ENCODE assay signal across 1 cellular context in the genomic region with DNA sequence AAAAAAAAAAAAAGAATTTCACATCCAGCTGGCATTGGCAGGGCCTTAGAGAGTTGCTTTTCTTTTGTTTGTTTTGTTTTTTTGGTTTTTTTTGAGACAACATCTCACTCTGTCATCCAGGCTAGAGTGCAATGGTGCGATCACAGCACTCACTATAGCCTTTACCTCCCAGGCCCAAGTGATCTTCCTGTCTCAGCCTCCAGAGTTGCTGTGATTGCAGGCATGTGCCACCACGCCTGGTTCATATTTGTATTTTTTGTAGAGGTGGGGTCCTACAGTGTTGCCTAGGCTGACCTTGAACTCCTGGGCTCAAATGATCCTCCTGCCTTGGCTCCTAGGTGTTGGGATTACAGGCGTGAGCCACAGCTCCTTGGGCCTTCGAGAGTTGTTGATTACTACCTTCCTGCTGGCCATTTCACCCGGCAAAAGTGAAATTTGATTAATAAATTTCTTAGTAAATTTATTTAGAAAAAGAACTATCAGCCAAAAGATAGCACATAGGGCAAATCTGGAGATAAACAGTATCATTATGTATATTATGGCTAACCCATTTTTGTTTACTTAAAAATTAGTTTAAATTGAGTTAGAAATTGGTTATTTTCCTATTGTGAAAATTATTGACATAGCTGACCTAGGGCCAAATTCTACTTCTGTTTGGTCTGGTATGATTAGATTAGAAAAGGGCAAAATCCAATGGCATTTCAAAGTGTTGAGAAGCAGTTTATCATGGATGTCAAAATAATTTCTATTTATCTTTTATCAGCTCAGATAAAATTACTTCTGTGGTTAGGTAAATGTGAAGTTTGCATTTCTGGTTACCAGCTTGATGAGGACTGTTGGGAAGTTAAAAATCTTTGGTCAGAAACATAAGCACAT.
A peak's percentile ranks its signal among the peaks of the same experiment; 100 is the strongest.
TF ChIP-seq lines count a peak whose summit lies in the region.

No MANE protein-coding gene starts in this region.

TF ChIP-seq in HepG2, 621 proteins besides CTCF, POLR2A, EP300 and RAD21 (continued from another document):
- TF ChIP-seq, protein P1, sequence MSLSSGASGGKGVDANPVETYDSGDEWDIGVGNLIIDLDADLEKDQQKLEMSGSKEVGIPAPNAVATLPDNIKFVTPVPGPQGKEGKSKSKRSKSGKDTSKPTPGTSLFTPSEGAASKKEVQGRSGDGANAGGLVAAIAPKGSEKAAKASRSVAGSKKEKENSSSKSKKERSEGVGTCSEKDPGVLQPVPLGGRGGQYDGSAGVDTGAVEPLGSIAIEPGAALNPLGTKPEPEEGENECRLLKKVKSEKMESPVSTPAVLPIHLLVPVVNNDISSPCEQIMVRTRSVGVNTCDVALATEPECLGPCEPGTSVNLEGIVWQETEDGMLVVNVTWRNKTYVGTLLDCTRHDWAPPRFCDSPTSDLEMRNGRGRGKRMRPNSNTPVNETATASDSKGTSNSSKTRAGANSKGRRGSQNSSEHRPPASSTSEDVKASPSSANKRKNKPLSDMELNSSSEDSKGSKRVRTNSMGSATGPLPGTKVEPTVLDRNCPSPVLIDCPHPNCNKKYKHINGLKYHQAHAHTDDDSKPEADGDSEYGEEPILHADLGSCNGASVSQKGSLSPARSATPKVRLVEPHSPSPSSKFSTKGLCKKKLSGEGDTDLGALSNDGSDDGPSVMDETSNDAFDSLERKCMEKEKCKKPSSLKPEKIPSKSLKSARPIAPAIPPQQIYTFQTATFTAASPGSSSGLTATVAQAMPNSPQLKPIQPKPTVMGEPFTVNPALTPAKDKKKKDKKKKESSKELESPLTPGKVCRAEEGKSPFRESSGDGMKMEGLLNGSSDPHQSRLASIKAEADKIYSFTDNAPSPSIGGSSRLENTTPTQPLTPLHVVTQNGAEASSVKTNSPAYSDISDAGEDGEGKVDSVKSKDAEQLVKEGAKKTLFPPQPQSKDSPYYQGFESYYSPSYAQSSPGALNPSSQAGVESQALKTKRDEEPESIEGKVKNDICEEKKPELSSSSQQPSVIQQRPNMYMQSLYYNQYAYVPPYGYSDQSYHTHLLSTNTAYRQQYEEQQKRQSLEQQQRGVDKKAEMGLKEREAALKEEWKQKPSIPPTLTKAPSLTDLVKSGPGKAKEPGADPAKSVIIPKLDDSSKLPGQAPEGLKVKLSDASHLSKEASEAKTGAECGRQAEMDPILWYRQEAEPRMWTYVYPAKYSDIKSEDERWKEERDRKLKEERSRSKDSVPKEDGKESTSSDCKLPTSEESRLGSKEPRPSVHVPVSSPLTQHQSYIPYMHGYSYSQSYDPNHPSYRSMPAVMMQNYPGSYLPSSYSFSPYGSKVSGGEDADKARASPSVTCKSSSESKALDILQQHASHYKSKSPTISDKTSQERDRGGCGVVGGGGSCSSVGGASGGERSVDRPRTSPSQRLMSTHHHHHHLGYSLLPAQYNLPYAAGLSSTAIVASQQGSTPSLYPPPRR (CRISPR knock-in tag; IDR thresholded peaks at IDR 0.05; ENCODE audit: borderline replicate concordance): no peak; the same call in 1 of the 2 replicates
- TF ChIP-seq SNAI1 (CRISPR knock-in tag; IDR thresholded peaks at IDR 0.05; ENCODE audit: borderline replicate concordance) (no peak), SP4 (CRISPR knock-in tag; IDR thresholded peaks at IDR 0.05) (0 out of 2 replicates have a peak, but pooled peaks have one; percentile 26), ARNT2 (CRISPR knock-in tag; IDR thresholded peaks at IDR 0.05; ENCODE audit: low read depth) (no peak), SAP130 (CRISPR knock-in tag; IDR thresholded peaks at IDR 0.05; ENCODE audit: low read depth) (no peak)
- TF ChIP-seq, protein P2, sequence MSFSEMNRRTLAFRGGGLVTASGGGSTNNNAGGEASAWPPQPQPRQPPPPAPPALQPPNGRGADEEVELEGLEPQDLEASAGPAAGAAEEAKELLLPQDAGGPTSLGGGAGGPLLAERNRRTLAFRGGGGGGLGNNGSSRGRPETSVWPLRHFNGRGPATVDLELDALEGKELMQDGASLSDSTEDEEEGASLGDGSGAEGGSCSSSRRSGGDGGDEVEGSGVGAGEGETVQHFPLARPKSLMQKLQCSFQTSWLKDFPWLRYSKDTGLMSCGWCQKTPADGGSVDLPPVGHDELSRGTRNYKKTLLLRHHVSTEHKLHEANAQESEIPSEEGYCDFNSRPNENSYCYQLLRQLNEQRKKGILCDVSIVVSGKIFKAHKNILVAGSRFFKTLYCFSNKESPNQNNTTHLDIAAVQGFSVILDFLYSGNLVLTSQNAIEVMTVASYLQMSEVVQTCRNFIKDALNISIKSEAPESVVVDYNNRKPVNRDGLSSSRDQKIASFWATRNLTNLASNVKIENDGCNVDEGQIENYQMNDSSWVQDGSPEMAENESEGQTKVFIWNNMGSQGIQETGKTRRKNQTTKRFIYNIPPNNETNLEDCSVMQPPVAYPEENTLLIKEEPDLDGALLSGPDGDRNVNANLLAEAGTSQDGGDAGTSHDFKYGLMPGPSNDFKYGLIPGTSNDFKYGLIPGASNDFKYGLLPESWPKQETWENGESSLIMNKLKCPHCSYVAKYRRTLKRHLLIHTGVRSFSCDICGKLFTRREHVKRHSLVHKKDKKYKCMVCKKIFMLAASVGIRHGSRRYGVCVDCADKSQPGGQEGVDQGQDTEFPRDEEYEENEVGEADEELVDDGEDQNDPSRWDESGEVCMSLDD (CRISPR knock-in tag; IDR thresholded peaks at IDR 0.05; ENCODE audit: borderline replicate concordance): no peak
- TF ChIP-seq, protein P3, sequence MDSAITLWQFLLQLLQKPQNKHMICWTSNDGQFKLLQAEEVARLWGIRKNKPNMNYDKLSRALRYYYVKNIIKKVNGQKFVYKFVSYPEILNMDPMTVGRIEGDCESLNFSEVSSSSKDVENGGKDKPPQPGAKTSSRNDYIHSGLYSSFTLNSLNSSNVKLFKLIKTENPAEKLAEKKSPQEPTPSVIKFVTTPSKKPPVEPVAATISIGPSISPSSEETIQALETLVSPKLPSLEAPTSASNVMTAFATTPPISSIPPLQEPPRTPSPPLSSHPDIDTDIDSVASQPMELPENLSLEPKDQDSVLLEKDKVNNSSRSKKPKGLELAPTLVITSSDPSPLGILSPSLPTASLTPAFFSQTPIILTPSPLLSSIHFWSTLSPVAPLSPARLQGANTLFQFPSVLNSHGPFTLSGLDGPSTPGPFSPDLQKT (CRISPR knock-in tag; IDR thresholded peaks at IDR 0.05; ENCODE audit: borderline replicate concordance): no peak
